Comparison of ENCODE assay signal across 1 cellular context in the genomic region with DNA sequence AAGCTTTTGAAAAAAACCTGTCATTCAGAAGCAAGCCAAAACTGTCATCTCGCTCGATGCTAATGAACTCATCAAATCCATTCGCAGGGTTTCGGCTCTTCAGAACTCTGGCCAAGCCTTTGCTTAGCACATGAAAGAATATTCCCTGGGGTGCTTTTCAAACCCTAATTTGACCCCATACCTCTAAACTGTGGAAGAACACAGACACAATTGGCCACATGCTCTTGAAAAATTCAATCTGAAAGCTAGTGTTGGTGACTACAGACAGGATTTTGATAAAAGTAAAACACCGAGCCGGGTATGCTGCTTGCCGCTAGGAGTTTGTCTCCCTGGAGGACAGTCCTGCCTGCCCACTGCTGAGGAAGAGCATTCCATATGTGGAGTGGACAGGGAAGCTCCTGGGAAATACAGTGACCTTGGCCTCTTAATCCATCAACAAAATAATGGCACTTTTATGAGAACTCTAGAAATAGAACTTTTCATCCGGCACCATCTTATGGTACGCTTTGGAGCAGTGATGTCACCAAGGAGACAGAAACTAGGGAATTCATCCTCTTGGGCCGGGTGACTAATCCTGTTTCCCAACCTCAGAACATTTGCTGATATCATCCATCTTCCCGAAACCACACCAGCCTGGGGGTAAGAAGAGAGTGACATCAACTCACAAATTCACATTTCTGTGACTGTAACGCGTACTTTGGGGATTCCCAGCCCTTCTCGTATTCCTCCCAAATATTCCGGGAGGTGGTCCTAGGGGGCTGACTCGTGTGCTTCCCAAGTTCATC.
A peak's percentile ranks its signal among the peaks of the same experiment; 100 is the strongest.
TF ChIP-seq lines count a peak whose summit lies in the region.

No MANE protein-coding gene starts in this region.

TF ChIP-seq in H1, 55 proteins besides CTCF, POLR2A, EP300 and RAD21 (continued from another document):
- TF ChIP-seq SP4 (IDR thresholded peaks at IDR 0.05; ENCODE audit: low read length) (no peak), NANOG (IDR thresholded peaks at IDR 0.05; ENCODE audit: insufficient read depth, low read depth, low read length, poor library complexity, severe bottlenecking) (peak; percentile 81), HDAC2 (IDR thresholded peaks at IDR 0.05; ENCODE audit: borderline replicate concordance in 1 of 2, low read depth in 2 of 2, low read length in 2 of 2) (peak in 1 of 2 experiments; percentile 84; a peak in 1 of 4 replicates), PHF8 (conservative IDR thresholded peaks at IDR 0.05; ENCODE audit: low read depth, low read length) (no peak), MAX (IDR thresholded peaks at IDR 0.05) (peak; percentile 55; the same call in 1 of the 2 replicates)
